In genomic region chr1:33429846-33430750, GRCh38 we compare ENCODE assay signal across 8 cellular contexts. TPM values are rescaled to one million over a fixed set of nuclear protein-coding genes. Genes with fewer than 3 reads are reported as not detected.
DNase-seq lines count a peak whose midpoint lies in the region; FAIRE-seq and TF ChIP-seq lines count a peak whose summit lies in the region.

No MANE protein-coding gene starts in this region.

- no peak for FAIRE-seq in D721Med (lab: Jason Lieb, UNC)

- H3K9ac ChIP-seq in smooth muscle cell (ENCODE audit: low read depth): peak overlapping the region; percentile 64

- H3K27me3 ChIP-seq in smooth muscle cell (ENCODE audit: low read depth): no peaks in the 10 kb centered on the region

- H3K9me3 ChIP-seq in smooth muscle cell (replicated peaks; ENCODE audit: low read depth): no peaks in the 10 kb centered on the region

- H3K27ac ChIP-seq in smooth muscle cell (ENCODE audit: low read depth): no peak overlapping the region

- H4K20me1 ChIP-seq in smooth muscle cell (ENCODE audit: low read depth): no peaks in the 10 kb centered on the region

- peak overlapping the region; percentile 25 for H3K4me3 ChIP-seq in Jurkat, Clone E6-1 (ENCODE audit: low read length)
- H3K4me3 ChIP-seq in astrocyte of the cerebellum (ENCODE audit: low read depth, low read length) (peak overlapping the region; percentile 74), smooth muscle cell (peak overlapping the region; percentile 81)

- H2AFZ ChIP-seq in smooth muscle cell (ENCODE audit: low read depth): peak overlapping the region; percentile 84

- WGBS in smooth muscle cell (ENCODE audit: low lambda C conversion rate): 4% methylated on average over 65 of the region's 66 CpGs

- H3K4me1 ChIP-seq in smooth muscle cell (ENCODE audit: low read depth): peaks cover 24% of the 10 kb centered on the region

- peaks cover 5% of the 10 kb centered on the region for H3K79me2 ChIP-seq in smooth muscle cell (ENCODE audit: low read depth)

- TF ChIP-seq CTCF in astrocyte of the cerebellum (IDR thresholded peaks at IDR 0.05; ENCODE audit: low read depth, low read length, missing control alignments): no peak
- no peak for TF ChIP-seq CTCF in smooth muscle cell (IDR thresholded peaks at IDR 0.05; ENCODE audit: borderline replicate concordance, insufficient read depth, poor library complexity, severe bottlenecking)
- TF ChIP-seq CTCF in D721Med (IDR thresholded peaks at IDR 0.05; ENCODE audit: insufficient read depth, missing control alignments): no peak

- peak; percentile 36 for DNase-seq in NCI-H345 (lab: John Stamatoyannopoulos, UW)
- DNase-seq in NCI-H345 treated with DMSO at 0.1 percent for 48 hours (lab: John Stamatoyannopoulos, UW; ENCODE audit: unreplicated experiment): no peak
- no peak for DNase-seq in Jurkat, Clone E6-1 (ENCODE audit: low read depth, low spot score)
- DNase-seq in astrocyte of the cerebellum (ENCODE audit: low read depth): no peak
- DNase-seq in iPS-NIHi7 (ENCODE audit: extremely low spot score): peak; percentile 49
- DNase-seq in smooth muscle cell (lab: John Stamatoyannopoulos, UW; ENCODE audit: unreplicated experiment): no peak
- DNase-seq in cortex of kidney (lab: John Stamatoyannopoulos, UW): no peak
- DNase-seq in D721Med (ENCODE audit: insufficient read length, low spot score): no peak

- H3K36me3 ChIP-seq in smooth muscle cell (ENCODE audit: low read depth): no peaks in the 10 kb centered on the region

- in situ Hi-C loops in astrocyte of the cerebellum (cut with HindIII; ENCODE audit: low sequenced_read_pairs): no loop called here

- H3K4me2 ChIP-seq in smooth muscle cell: peak overlapping the region; percentile 93

- peaks cover 35% of the 10 kb centered on the region for H3F3A ChIP-seq in smooth muscle cell (ENCODE audit: low read depth)

RNA-seq across cellular contexts. Expression of gene PHC2, which starts 0.8 kb away (rescaled TPM):
- polyA plus RNA-seq in Jurkat, Clone E6-1 (2012; ENCODE audit: insufficient read depth, insufficient read length): 51.3 TPM
- total RNA-seq in smooth muscle cell: 42.4 and 54.9 TPM in 2 replicates
- 90.9 and 109 TPM in 2 replicates for polyA plus RNA-seq in smooth muscle cell

RNA-seq across cellular contexts. Expression of gene ZSCAN20, which starts 42.3 kb away (rescaled TPM):
- polyA plus RNA-seq in Jurkat, Clone E6-1 (2012; ENCODE audit: insufficient read depth, insufficient read length): 2.7 TPM
- total RNA-seq in smooth muscle cell: 3.8 and 9.0 TPM in 2 replicates
- polyA plus RNA-seq in smooth muscle cell: 0.84 and 2.3 TPM in 2 replicates

Comparison
In these comparisons a context has a peak if more than half of its experiments do, and no peak if none do; other contexts are left out.
1. DNase-seq: peak in NCI-H345 (single experiment) and iPS-NIHi7 (single experiment); none in NCI-H345 treated with DMSO at 0.1 percent for 48 hours (single experiment), Jurkat, Clone E6-1 (single experiment), astrocyte of the cerebellum (single experiment), smooth muscle cell (single experiment), cortex of kidney (single experiment) and D721Med (single experiment).
2. H3K4me3 ChIP-seq: peak in every context shown above with its lines; median percentile 81 in smooth muscle cell; 74 in astrocyte of the cerebellum; 25 in Jurkat, Clone E6-1.